Comparison of ENCODE assay signal across 21 cellular contexts in the genomic region with DNA sequence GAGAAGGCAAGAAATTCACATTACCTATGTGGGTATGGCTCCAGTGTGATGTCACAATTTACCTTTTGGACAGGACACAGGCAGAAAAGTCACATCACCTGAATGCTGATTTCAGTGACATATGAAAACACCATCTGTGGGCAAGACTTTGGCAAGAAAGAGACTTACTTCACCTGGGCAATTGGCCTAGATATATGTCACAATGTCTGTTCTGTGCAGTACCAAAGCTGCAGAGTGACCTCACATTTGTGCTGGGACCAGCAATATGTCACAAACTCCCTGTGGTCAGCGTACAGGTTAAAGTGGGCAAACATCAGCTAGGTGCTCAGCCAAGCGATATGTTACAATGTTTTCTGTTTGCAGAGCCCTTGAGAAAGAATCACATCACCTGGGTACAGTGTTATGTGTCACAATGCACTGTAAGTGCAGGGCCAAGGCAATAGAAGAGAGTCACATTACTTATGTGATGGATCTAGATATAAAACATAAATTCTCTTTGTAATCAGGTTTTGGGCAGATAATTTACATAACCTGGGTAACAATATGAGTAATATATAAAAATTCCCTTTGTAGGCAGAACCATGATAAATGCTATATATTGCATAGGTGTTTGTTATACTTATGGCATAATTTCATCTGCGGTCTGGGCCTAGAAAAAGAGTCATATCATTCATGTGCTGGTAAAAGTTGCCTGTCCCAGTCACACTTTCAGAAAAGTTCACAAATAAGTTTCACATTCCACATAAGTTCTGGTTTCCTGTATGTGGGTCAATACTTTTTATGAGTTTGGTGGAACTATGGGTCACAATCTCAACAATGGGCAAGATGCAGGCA.
"Had no signal": no experiment of that assay in that cellular context is flagged by ENCODE, and none has a peak within 500 bp of the region (broad histone marks: within the 10 kb centered on the region; RNA-seq: fewer than 3 reads in every experiment).

No MANE protein-coding gene starts in this region.

- DNase-seq: KBM-7, MV-4-11, NCI-H1048, NCI-H1105, NCI-H1417, NCI-H1436 treated with DMSO at 0.1 percent for 48 hours, NCI-H1694, NCI-H187 treated with DMSO at 0.1 percent for 48 hours, NCI-H2029 treated with DMSO at 0.1 percent for 48 hours, NCI-H2171, NCI-H226, NCI-H446, NCI-H510A, NCI-H524 treated with DMSO at 0.1 percent for 48 hours, NCI-H69, NCI-H774, Right ventricle myocardium superior, RPMI8226, SIG-M5 had no signal

- H3K27ac ChIP-seq: SJSA1, SK-N-MC had no signal

- H3K27me3 ChIP-seq: SJSA1 had no signal

- H3K36me3 ChIP-seq: SJSA1 had no signal

- H3K4me3 ChIP-seq: SJSA1, SK-N-MC had no signal

- H3K4me1 ChIP-seq: SJSA1 had no signal

- H3K9me3 ChIP-seq: SJSA1 had no signal
